13 cellular contexts compared by ENCODE assay signal in genomic region chr3:40169983-40170382, GRCh38.
DNase-seq lines count a peak whose midpoint lies in the region; ATAC-seq lines count a peak whose summit lies in the region.
"Had no signal": no experiment of that assay in that cellular context is flagged by ENCODE, and none has a peak within 500 bp of the region (broad histone marks: within the 10 kb centered on the region; RNA-seq: fewer than 3 reads in every experiment).

No MANE protein-coding gene starts in this region.

- POLR2A ChIA-PET in activated CD4-positive, alpha-beta T cell treated with anti-CD3 and anti-CD28 coated beads, Interleukin-2, amount 10 ng/mL, durations not matched to agents 7 days and 5 days (lab: Charles Lee) = no interaction called here

- H3K9me3 Mint-ChIP-seq in activated CD4-positive, alpha-beta T cell treated with anti-CD3 and anti-CD28 coated beads, Interleukin-2, amount 10 ng/mL, durations not matched to agents 7 days and 5 days = no peaks in the 10 kb centered on the region
- no peaks in the 10 kb centered on the region for H3K9me3 Mint-ChIP-seq in stimulated activated memory B cell treated with anti-CD40 and anti-IgM and Interleukin-4, amounts not matched to agents 10 μg/mL and 1 μg/mL and 100 μg/mL, for 72 hours
- H3K9me3 Mint-ChIP-seq: activated naive CD8-positive, alpha-beta T cell treated with anti-CD3 and anti-CD28 coated beads, Interleukin-2, amount 10 ng/mL, durations not matched to agents 7 days and 5 days had no signal

- no peaks in the 10 kb centered on the region for H3K36me3 Mint-ChIP-seq in activated CD4-positive, alpha-beta T cell treated with anti-CD3 and anti-CD28 coated beads, Interleukin-2, amount 10 ng/mL, durations not matched to agents 7 days and 5 days (ENCODE audit: low read depth)
- no peaks in the 10 kb centered on the region for H3K36me3 Mint-ChIP-seq in stimulated activated memory B cell treated with anti-CD40 and anti-IgM and Interleukin-4, amounts not matched to agents 10 μg/mL and 1 μg/mL and 100 μg/mL, for 72 hours
- H3K36me3 Mint-ChIP-seq: activated naive CD8-positive, alpha-beta T cell treated with anti-CD3 and anti-CD28 coated beads, Interleukin-2, amount 10 ng/mL, durations not matched to agents 7 days and 5 days had no signal

- ATAC-seq in HG02642 (IDR thresholded peaks at IDR 0.05; ENCODE audit: poor library complexity, unreplicated experiment) (peak; percentile 34), HG03442 (IDR thresholded peaks at IDR 0.05; ENCODE audit: unreplicated experiment) (peak; percentile 20), Right ventricle myocardium superior (ENCODE audit: poor library complexity) (no peak)
- peak; percentile 5 for ATAC-seq in stimulated activated memory B cell treated with anti-CD40 and anti-IgM and Interleukin-4, amounts not matched to agents 10 μg/mL and 1 μg/mL and 100 μg/mL, for 72 hours

- peaks cover 8% of the 10 kb centered on the region for H3K4me1 Mint-ChIP-seq in activated CD4-positive, alpha-beta T cell treated with anti-CD3 and anti-CD28 coated beads, Interleukin-2, amount 10 ng/mL, durations not matched to agents 7 days and 5 days
- H3K4me1 Mint-ChIP-seq in stimulated activated memory B cell treated with anti-CD40 and anti-IgM and Interleukin-4, amounts not matched to agents 10 μg/mL and 1 μg/mL and 100 μg/mL, for 72 hours = peaks cover 14% of the 10 kb centered on the region

- DNase-seq in activated CD4-positive, alpha-beta T cell treated with anti-CD3 and anti-CD28 coated beads, Interleukin-2, amount 10 ng/mL, durations not matched to agents 7 days and 5 days = no peak
- no peak for DNase-seq in activated CD4-positive, alpha-beta T cell treated with anti-CD3 and anti-CD28 coated beads, Interleukin-2, amount 50 U/mL, for 48 hours
- DNase-seq in AML-193 (lab: John Stamatoyannopoulos, UW) = no peak
- no peak for DNase-seq in islet precursor cell
- no peak for DNase-seq in Right ventricle myocardium superior
- DNase-seq: activated CD4-positive, CD25-positive, alpha-beta regulatory T cell treated with anti-CD3 and anti-CD28 coated beads, Interleukin-2, amount 50 U/mL, for 72 hours; activated naive CD8-positive, alpha-beta T cell treated with anti-CD3 and anti-CD28 coated beads, Interleukin-2, amount 10 ng/mL, durations not matched to agents 7 days and 5 days; effector CD8-positive, alpha-beta T cell; NCI-H1436; PC-9 had no signal

- no peaks in the 10 kb centered on the region for H3K27me3 Mint-ChIP-seq in activated CD4-positive, alpha-beta T cell treated with anti-CD3 and anti-CD28 coated beads, Interleukin-2, amount 10 ng/mL, durations not matched to agents 7 days and 5 days
- peaks cover 10% of the 10 kb centered on the region for H3K27me3 Mint-ChIP-seq in stimulated activated memory B cell treated with anti-CD40 and anti-IgM and Interleukin-4, amounts not matched to agents 10 μg/mL and 1 μg/mL and 100 μg/mL, for 72 hours
- H3K27me3 Mint-ChIP-seq: activated naive CD8-positive, alpha-beta T cell treated with anti-CD3 and anti-CD28 coated beads, Interleukin-2, amount 10 ng/mL, durations not matched to agents 7 days and 5 days had no signal

- H3K4me3 Mint-ChIP-seq in activated CD4-positive, alpha-beta T cell treated with anti-CD3 and anti-CD28 coated beads, Interleukin-2, amount 10 ng/mL, durations not matched to agents 7 days and 5 days = no peak overlapping the region
- H3K4me3 Mint-ChIP-seq in stimulated activated memory B cell treated with anti-CD40 and anti-IgM and Interleukin-4, amounts not matched to agents 10 μg/mL and 1 μg/mL and 100 μg/mL, for 72 hours = peak overlapping the region; percentile 57
- H3K4me3 Mint-ChIP-seq: activated naive CD8-positive, alpha-beta T cell treated with anti-CD3 and anti-CD28 coated beads, Interleukin-2, amount 10 ng/mL, durations not matched to agents 7 days and 5 days had no signal

- H3K27ac Mint-ChIP-seq in activated CD4-positive, alpha-beta T cell treated with anti-CD3 and anti-CD28 coated beads, Interleukin-2, amount 10 ng/mL, durations not matched to agents 7 days and 5 days = peak overlapping the region; percentile 10
- H3K27ac Mint-ChIP-seq in stimulated activated memory B cell treated with anti-CD40 and anti-IgM and Interleukin-4, amounts not matched to agents 10 μg/mL and 1 μg/mL and 100 μg/mL, for 72 hours = peak overlapping the region; percentile 64
- H3K27ac Mint-ChIP-seq: activated naive CD8-positive, alpha-beta T cell treated with anti-CD3 and anti-CD28 coated beads, Interleukin-2, amount 10 ng/mL, durations not matched to agents 7 days and 5 days had no signal

- CTCF ChIA-PET in activated CD4-positive, alpha-beta T cell treated with anti-CD3 and anti-CD28 coated beads, Interleukin-2, amount 10 ng/mL, durations not matched to agents 7 days and 5 days (lab: Charles Lee) = interaction anchor here (0.6 kb wide), 1 partner anchor 166 kb away, joined by 3 read pairs; no protein-coding TSS in a partner anchor

- intact Hi-C loops in Right ventricle myocardium superior (cut with DNase I) = loop anchor here (10.0 kb wide), 1 partner anchor 375 kb away; no protein-coding TSS in a partner anchor
